ENCODE assay signal across 18 cellular contexts in genomic region chr3:6785726-6786125, GRCh38.
"Had no signal": no experiment of that assay in that cellular context is flagged by ENCODE, and none has a peak within 500 bp of the region (broad histone marks: within the 10 kb centered on the region; RNA-seq: fewer than 3 reads in every experiment).

No MANE protein-coding gene starts in this region.

- H3K79me2 ChIP-seq: parathyroid adenoma had no signal

- H3K36me3 ChIP-seq: left lung, sigmoid colon, spleen, thoracic aorta, tibial nerve, upper lobe of left lung had no signal

- H3K27me3 ChIP-seq: dorsolateral prefrontal cortex, left lung, sigmoid colon, spleen, tibial nerve, upper lobe of left lung had no signal

- H3K9ac ChIP-seq: parathyroid adenoma had no signal

- H3K4me3 ChIP-seq: dorsolateral prefrontal cortex, left lung, sigmoid colon, spleen, thoracic aorta, tibial nerve, upper lobe of left lung had no signal

- H3K27ac ChIP-seq: dorsolateral prefrontal cortex, left lung, parathyroid adenoma, sigmoid colon, spleen, thoracic aorta, tibial nerve, upper lobe of left lung had no signal

- H2AFZ ChIP-seq: parathyroid adenoma had no signal

- H3K4me1 ChIP-seq: left lung, parathyroid adenoma, sigmoid colon, spleen, tibial nerve, upper lobe of left lung had no signal

- DNase-seq: effector CD4-positive, alpha-beta T cell; immature natural killer cell; left cardiac atrium; left lung; mesendoderm; midbrain; natural killer cell; right cardiac atrium; sigmoid colon; spleen; stimulated activated CD4-positive, alpha-beta T cell treated with anti-CD3 and anti-CD28 coated beads, Interleukin-4, amount 100 ng/mL, for 4 hours; stimulated activated naive CD8-positive, alpha-beta T cell treated with anti-CD3 and anti-CD28 coated beads, Interleukin-15, Interleukin-2, amounts not matched to agents 100 U/mL and 50 U/mL, for 24 hours; substantia nigra; upper lobe of left lung had no signal

- H3K9me3 ChIP-seq: left lung, sigmoid colon, spleen, thoracic aorta, tibial nerve, upper lobe of left lung had no signal
